In genomic region chr4:123399638-123400358, GRCh38 we compare ENCODE assay signal across 8 cellular contexts. TPM values are rescaled to one million over a fixed set of nuclear protein-coding genes. Genes with fewer than 3 reads are reported as not detected.
A peak's percentile ranks its signal among the peaks of the same experiment; 100 is the strongest.
DNase-seq lines count a peak whose midpoint lies in the region; ATAC-seq lines count a peak whose summit lies in the region.

No MANE protein-coding gene starts in this region.

- peaks cover 11 to 34% (median 22%) of the 10 kb centered on the region in 4 donors for H3K4me1 Mint-ChIP-seq in CD4-positive, CD25-positive, alpha-beta regulatory T cell
- peaks cover 11 to 28% (median 24%) of the 10 kb centered on the region in 4 donors for H3K4me1 Mint-ChIP-seq in naive thymus-derived CD8-positive, alpha-beta T cell

- no peaks in the 10 kb centered on the region for H3K36me3 ChIP-seq in CD4-positive, CD25-positive, alpha-beta regulatory T cell (ENCODE audit: control insufficient read depth, insufficient read depth, low read length)
- peaks cover 15 to 19% of the 10 kb centered on the region in 2 donors for H3K36me3 ChIP-seq in duodenal mucosa (ENCODE audit: control insufficient read depth in 1 of 2, insufficient read depth in 2 of 2, low read length in 2 of 2)

- peaks cover 4% of the 10 kb centered on the region for H3K36me3 Mint-ChIP-seq in CD4-positive, CD25-positive, alpha-beta regulatory T cell
- H3K36me3 Mint-ChIP-seq in naive thymus-derived CD8-positive, alpha-beta T cell: peaks cover 0 to 13% (median 12%) of the 10 kb centered on the region in 3 donors

- peaks cover 0 to 3% (median 0%) of the 10 kb centered on the region in 7 donors for H3K9me3 Mint-ChIP-seq in CD4-positive, CD25-positive, alpha-beta regulatory T cell
- no peaks in the 10 kb centered on the region for H3K9me3 Mint-ChIP-seq in naive thymus-derived CD8-positive, alpha-beta T cell

- POLR2A ChIA-PET in naive thymus-derived CD8-positive, alpha-beta T cell (lab: Charles Lee): no interaction called here

- ATAC-seq in CD4-positive, CD25-positive, alpha-beta regulatory T cell (ENCODE audit: low read depth in 2 of 2): no peak
- no peak for ATAC-seq in naive thymus-derived CD8-positive, alpha-beta T cell
- ATAC-seq in HG03196 (IDR thresholded peaks at IDR 0.05; ENCODE audit: unreplicated experiment): no peak

- no peak overlapping the region for H3K27ac ChIP-seq in CD4-positive, CD25-positive, alpha-beta regulatory T cell (ENCODE audit: insufficient read depth, low read length, poor library complexity, severe bottlenecking)
- H3K27ac ChIP-seq in duodenal mucosa (ENCODE audit: low read depth, low read length): peak overlapping the region; percentile 94

- H3K27me3 ChIP-seq in CD4-positive, CD25-positive, alpha-beta regulatory T cell (ENCODE audit: control insufficient read depth, insufficient read depth, low read length): peaks cover 29% of the 10 kb centered on the region
- H3K27me3 ChIP-seq in duodenal mucosa (ENCODE audit: control insufficient read depth in 1 of 2, insufficient read depth in 2 of 2, low read length in 2 of 2): no peaks in the 10 kb centered on the region

- H3K9ac ChIP-seq in duodenal mucosa (ENCODE audit: low read depth in 1 of 2, low read length in 2 of 2): peak overlapping the region; percentile 88 to 89

- peak overlapping the region; percentile 38 for H3K4me3 ChIP-seq in CD4-positive, CD25-positive, alpha-beta regulatory T cell (ENCODE audit: low read depth, low read length)
- H3K4me3 ChIP-seq in duodenal mucosa (ENCODE audit: low read depth in 1 of 2, low read length in 2 of 2): peak overlapping the region; percentile 80 to 98

- peak overlapping the region; percentile 86 to 91 (median 88) for H3K4me3 Mint-ChIP-seq in CD4-positive, CD25-positive, alpha-beta regulatory T cell
- peak overlapping the region; percentile 80 to 95 (median 92) for H3K4me3 Mint-ChIP-seq in naive thymus-derived CD8-positive, alpha-beta T cell

- DNase-seq in CD4-positive, CD25-positive, alpha-beta regulatory T cell: no peak
- DNase-seq in NCI-H526 (lab: John Stamatoyannopoulos, UW) (peak; percentile 24 to 60), NCI-H1930 (lab: John Stamatoyannopoulos, UW) (no peak), NCI-H69 (lab: John Stamatoyannopoulos, UW) (no peak), germinal center (ENCODE audit: low spot score) (no peak)
- DNase-seq in naive thymus-derived CD8-positive, alpha-beta T cell: peak in 2 of 10 donors; percentile 8 to 18

- H3K4me1 ChIP-seq in CD4-positive, CD25-positive, alpha-beta regulatory T cell (ENCODE audit: control insufficient read depth, insufficient read depth, low read length, poor library complexity, severe bottlenecking): peaks cover 31% of the 10 kb centered on the region
- peaks cover 20 to 24% of the 10 kb centered on the region in 2 donors for H3K4me1 ChIP-seq in duodenal mucosa (ENCODE audit: control insufficient read depth in 1 of 2, insufficient read depth in 2 of 2, low read length in 2 of 2)

- H3K9me3 ChIP-seq in CD4-positive, CD25-positive, alpha-beta regulatory T cell (ENCODE audit: control insufficient read depth in 2 of 2, low read length in 2 of 2): no peaks in the 10 kb centered on the region
- no peaks in the 10 kb centered on the region for H3K9me3 ChIP-seq in duodenal mucosa (ENCODE audit: control insufficient read depth in 1 of 2, low read length in 2 of 2)

- H3K27me3 Mint-ChIP-seq in CD4-positive, CD25-positive, alpha-beta regulatory T cell: peaks cover 48% of the 10 kb centered on the region
- peaks cover 0 to 2% (median 0%) of the 10 kb centered on the region in 5 donors for H3K27me3 Mint-ChIP-seq in naive thymus-derived CD8-positive, alpha-beta T cell

- H3K27ac Mint-ChIP-seq in CD4-positive, CD25-positive, alpha-beta regulatory T cell: peak overlapping the region; percentile 57 to 90 (median 77)
- H3K27ac Mint-ChIP-seq in naive thymus-derived CD8-positive, alpha-beta T cell: peak overlapping the region; percentile 53 to 91 (median 85)

RNA-seq across cellular contexts. Expression of gene SPRY1, which starts 3.2 kb away (rescaled TPM):
- 6.4 TPM for total RNA-seq in CD4-positive, CD25-positive, alpha-beta regulatory T cell
- polyA plus RNA-seq in CD4-positive, CD25-positive, alpha-beta regulatory T cell: 1 to 10 TPM; 2.0 to 5.1 (median 3.8) TPM
- 1 to 10 TPM; 8.1 to 9.0 TPM for total RNA-seq in naive thymus-derived CD8-positive, alpha-beta T cell
- 10 to 100 TPM in 1 of 3 donors, 1 to 10 TPM in 2; 6.9 to 11.0 (median 9.7) TPM for polyA plus RNA-seq in naive thymus-derived CD8-positive, alpha-beta T cell

Comparison
In these comparisons a context has a peak if more than half of its experiments do, and no peak if none do; other contexts are left out.
1. DNase-seq: peak in NCI-H526 (2 of 2); none in CD4-positive, CD25-positive, alpha-beta regulatory T cell (0 of 3), NCI-H1930 (0 of 2), NCI-H69 (single experiment) and germinal center (single experiment).